ENCODE assay signal across 8 cellular contexts in the genomic region with DNA sequence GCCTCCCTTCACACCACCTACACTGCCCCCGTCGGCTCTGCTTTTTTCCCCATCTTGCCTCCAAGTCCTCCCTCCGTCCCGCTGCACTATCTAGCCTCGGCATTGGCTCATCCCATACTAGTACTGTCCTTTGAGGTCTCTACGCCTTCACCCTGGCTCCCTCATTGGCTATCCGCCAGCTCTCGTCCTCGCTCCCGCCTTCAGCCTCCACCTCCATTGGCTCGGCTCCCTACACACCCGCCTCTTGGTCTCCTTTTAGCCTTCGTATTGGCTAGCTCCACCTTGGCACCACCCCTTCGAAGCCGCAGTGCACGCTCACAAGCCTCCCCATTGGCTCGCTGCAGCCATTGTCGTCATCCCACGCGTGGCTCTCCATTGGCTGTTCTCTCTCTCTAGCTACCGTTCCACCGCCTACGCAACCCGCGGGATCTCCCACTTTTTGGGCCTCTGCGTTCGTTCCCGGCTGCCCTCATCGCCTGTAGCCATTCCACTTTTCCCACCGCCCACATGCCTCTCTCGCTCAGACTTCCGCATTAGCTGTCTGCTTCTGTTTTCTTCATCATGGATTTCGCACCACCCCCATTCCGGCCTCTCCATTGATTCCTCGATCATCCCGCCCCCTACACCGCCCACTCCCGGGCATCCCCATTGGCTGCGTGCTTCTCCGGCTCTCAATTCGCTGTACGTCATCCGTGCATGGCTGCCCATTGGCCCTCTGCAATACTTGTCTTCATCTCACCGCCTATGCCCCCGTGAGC. TPM values are rescaled to one million over a fixed set of nuclear protein-coding genes. Genes with fewer than 3 reads are reported as not detected.
DNase-seq lines count a peak whose midpoint lies in the region; ATAC-seq, FAIRE-seq and TF ChIP-seq lines count a peak whose summit lies in the region.

No MANE protein-coding gene starts in this region.

- peak overlapping the region; percentile 85 to 99 (median 98) for H3K4me3 Mint-ChIP-seq in naive thymus-derived CD8-positive, alpha-beta T cell
- H3K4me3 Mint-ChIP-seq in stimulated activated naive B cell treated with anti-CD40 and anti-IgM and Interleukin-4, amounts not matched to agents 10 μg/mL and 1 μg/mL and 100 μg/mL, for 72 hours, result peak overlapping the region; percentile 88 to 92

- DNase-seq in ELF-1 (ENCODE audit: low read depth, low spot score) (peak; percentile 100), H54 (ENCODE audit: insufficient read length, low spot score) (peak; percentile 79), LoVo (ENCODE audit: low spot score) (peak; percentile 92), RWPE1 (ENCODE audit: low spot score) (peak; percentile 91), fibroblast of mammary gland (ENCODE audit: low read depth) (peak; percentile 97)
- DNase-seq in activated T-helper 9 cell treated with anti-CD3 and anti-CD28 coated beads, Interleukin-2, amount 50 U/mL, for 16 hours (ENCODE audit: low read depth), result peak; percentile 89
- DNase-seq in naive thymus-derived CD8-positive, alpha-beta T cell, result peak; percentile 77 to 98 (median 94)
- DNase-seq in stimulated activated naive B cell treated with anti-CD40 and anti-IgM and Interleukin-4, amounts not matched to agents 10 μg/mL and 1 μg/mL and 100 μg/mL, for 72 hours, result peak; percentile 92

- peaks cover 5 to 49% (median 42%) of the 10 kb centered on the region in 4 donors for H3K4me1 Mint-ChIP-seq in naive thymus-derived CD8-positive, alpha-beta T cell
- H3K4me1 Mint-ChIP-seq in stimulated activated naive B cell treated with anti-CD40 and anti-IgM and Interleukin-4, amounts not matched to agents 10 μg/mL and 1 μg/mL and 100 μg/mL, for 72 hours, result peaks cover 17 to 35% of the 10 kb centered on the region in 2 donors

- no peak for FAIRE-seq in H54 (lab: Jason Lieb, UNC)

- POLR2A ChIA-PET in RWPE1 (lab: Yijun Ruan, JAX; ENCODE audit: low non-redundant PET), result interaction anchor here (0.6 kb wide), 1 partner anchor 212 kb away, joined by 15 read pairs; no protein-coding TSS in a partner anchor
- POLR2A ChIA-PET in naive thymus-derived CD8-positive, alpha-beta T cell (lab: Charles Lee), result interaction anchor here (0.6 to 3.7 kb wide), 12 partner anchors 9 to 403 kb away, joined by 3 to 36 read pairs (median 6); partner anchors contain the start of genes CCDC22 and PRAF2

- H3K36me3 Mint-ChIP-seq in naive thymus-derived CD8-positive, alpha-beta T cell, result no peaks in the 10 kb centered on the region
- H3K36me3 Mint-ChIP-seq in stimulated activated naive B cell treated with anti-CD40 and anti-IgM and Interleukin-4, amounts not matched to agents 10 μg/mL and 1 μg/mL and 100 μg/mL, for 72 hours, result peaks cover 7% of the 10 kb centered on the region in 2 donors

- H3K9me3 Mint-ChIP-seq in naive thymus-derived CD8-positive, alpha-beta T cell, result no peaks in the 10 kb centered on the region
- no peaks in the 10 kb centered on the region for H3K9me3 Mint-ChIP-seq in stimulated activated naive B cell treated with anti-CD40 and anti-IgM and Interleukin-4, amounts not matched to agents 10 μg/mL and 1 μg/mL and 100 μg/mL, for 72 hours

- peak; percentile 81 to 82 for ATAC-seq in naive thymus-derived CD8-positive, alpha-beta T cell
- ATAC-seq in stimulated activated naive B cell treated with anti-CD40 and anti-IgM and Interleukin-4, amounts not matched to agents 10 μg/mL and 1 μg/mL and 100 μg/mL, for 72 hours (replicated peaks), result peak; percentile 89 to 90

- peak; percentile 50; the same call in 1 of the 2 replicates for TF ChIP-seq POLR2A in H54 (IDR thresholded peaks at IDR 0.05; ENCODE audit: low read depth, low read length)

- no peaks in the 10 kb centered on the region for H3K27me3 Mint-ChIP-seq in naive thymus-derived CD8-positive, alpha-beta T cell
- no peaks in the 10 kb centered on the region for H3K27me3 Mint-ChIP-seq in stimulated activated naive B cell treated with anti-CD40 and anti-IgM and Interleukin-4, amounts not matched to agents 10 μg/mL and 1 μg/mL and 100 μg/mL, for 72 hours

- CTCF ChIA-PET in RWPE1 (lab: Yijun Ruan, JAX), result no interaction called here

- H3K27ac Mint-ChIP-seq in naive thymus-derived CD8-positive, alpha-beta T cell, result peak overlapping the region; percentile 99 to 100 (median 100)
- H3K27ac Mint-ChIP-seq in stimulated activated naive B cell treated with anti-CD40 and anti-IgM and Interleukin-4, amounts not matched to agents 10 μg/mL and 1 μg/mL and 100 μg/mL, for 72 hours, result peak overlapping the region; percentile 99

- TF ChIP-seq CTCF in RWPE1 (conservative IDR thresholded peaks at IDR 0.05; ENCODE audit: low read depth) (no peak), fibroblast of mammary gland (conservative IDR thresholded peaks at IDR 0.05; ENCODE audit: control insufficient read depth, insufficient read depth, low read depth, low read length) (no peak)

- peak overlapping the region; percentile 68 for H3K4me3 ChIP-seq in fibroblast of mammary gland (ENCODE audit: control insufficient read depth, low read depth, low read length)

- H3K27ac ChIP-seq in RWPE1, result peak overlapping the region; percentile 88

RNA-seq across cellular contexts. Expression of gene PPP1R3F, which starts 0.4 kb away (rescaled TPM):
- 10 to 100 TPM; 14.8 to 21.8 TPM for total RNA-seq in naive thymus-derived CD8-positive, alpha-beta T cell
- 1 to 10 TPM; 6.7 to 9.7 (median 8.3) TPM for polyA plus RNA-seq in naive thymus-derived CD8-positive, alpha-beta T cell

RNA-seq across cellular contexts. Expression of gene FOXP3, which starts 4.7 kb away (rescaled TPM):
- total RNA-seq in naive thymus-derived CD8-positive, alpha-beta T cell, result under 1 TPM; 0.18 to 0.41 TPM
- under 1 TPM in 2 of 3 donors, not detected in 1; 0.17 to 0.33 TPM for polyA plus RNA-seq in naive thymus-derived CD8-positive, alpha-beta T cell

RNA-seq across cellular contexts. Expression of gene CCDC22, which starts 33.9 kb away (rescaled TPM):
- 10 to 100 TPM; 27.4 to 27.9 TPM for total RNA-seq in naive thymus-derived CD8-positive, alpha-beta T cell
- 10 to 100 TPM; 22.2 to 29.8 (median 25.2) TPM for polyA plus RNA-seq in naive thymus-derived CD8-positive, alpha-beta T cell

RNA-seq across cellular contexts. Expression of gene GAGE10, which starts 34.3 kb away (rescaled TPM):
- 1 to 10 TPM in 1 of 2 experiments, not detected in 1; 1.0 TPM for total RNA-seq in naive thymus-derived CD8-positive, alpha-beta T cell
- polyA plus RNA-seq in naive thymus-derived CD8-positive, alpha-beta T cell, result not detected

RNA-seq across cellular contexts. Expression of gene CACNA1F, which starts 36.0 kb away (rescaled TPM):
- 1 to 10 TPM; 3.6 to 3.8 TPM for total RNA-seq in naive thymus-derived CD8-positive, alpha-beta T cell
- polyA plus RNA-seq in naive thymus-derived CD8-positive, alpha-beta T cell, result under 1 TPM in 1 of 3 donors, not detected in 2; 0.02 TPM

Comparison
In these comparisons a context has a peak if more than half of its experiments do, and no peak if none do; other contexts are left out.
1. Peak in every context shown above with its lines: DNase-seq, ATAC-seq, H3K4me3 ChIP-seq and H3K27ac ChIP-seq.